Comparison of ENCODE assay signal across 10 cellular contexts in the genomic region with DNA sequence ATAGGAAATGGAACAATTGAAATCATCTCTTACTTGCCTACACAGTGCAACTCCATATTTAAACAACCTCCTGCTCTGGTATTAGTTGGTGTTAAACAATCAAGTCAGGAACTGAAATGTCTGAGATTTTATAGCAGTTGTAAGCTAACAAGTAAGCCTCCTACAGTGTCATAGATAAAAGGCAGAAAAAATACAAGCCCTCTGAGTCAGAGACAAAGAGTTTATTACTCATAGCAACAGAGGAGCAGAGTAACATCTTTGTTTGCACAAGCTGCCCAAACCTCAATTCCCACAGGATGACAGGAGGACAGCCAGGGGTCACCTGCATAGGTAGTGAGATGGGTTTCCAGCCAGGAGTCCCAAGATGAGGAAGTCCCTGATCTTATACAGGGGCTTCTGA.
DNase-seq lines count a peak whose midpoint lies in the region; ATAC-seq and TF ChIP-seq lines count a peak whose summit lies in the region.
"Had no signal": no experiment of that assay in that cellular context is flagged by ENCODE, and none has a peak within 500 bp of the region (broad histone marks: within the 10 kb centered on the region; RNA-seq: fewer than 3 reads in every experiment).

No MANE protein-coding gene starts in this region.

- ATAC-seq in activated CD8-positive, alpha-beta memory T cell treated with anti-CD3 and anti-CD28 coated beads, Interleukin-2, amount 10 ng/mL, durations not matched to agents 7 days and 5 days: no peak
- no peak for ATAC-seq in HG02571 (IDR thresholded peaks at IDR 0.05; ENCODE audit: unreplicated experiment)
- ATAC-seq: T-helper 17 cell had no signal

- DNase-seq in COLO829 (ENCODE audit: low spot score): peak; percentile 84
- DNase-seq in cardiac fibroblast (ENCODE audit: low read depth in 2 of 2): peak; percentile 90 to 92
- DNase-seq in nephron progenitor cell: no peak
- no peak for DNase-seq in coronary artery (ENCODE audit: low spot score)
- no peak for DNase-seq in activated naive CD8-positive, alpha-beta T cell treated with anti-CD3 and anti-CD28 coated beads for 36 hours
- no peak for DNase-seq in activated CD8-positive, alpha-beta memory T cell treated with anti-CD3 and anti-CD28 coated beads, Interleukin-2, amount 10 ng/mL, durations not matched to agents 7 days and 5 days
- DNase-seq: stimulated activated CD4-positive, alpha-beta T cell treated with anti-CD3 and anti-CD28 coated beads, Interleukin-15, amount 100 ng/mL, for 24 hours; T-helper 17 cell had no signal

- H3K27ac Mint-ChIP-seq in nephron progenitor cell: peak overlapping the region; percentile 87
- no peak overlapping the region for H3K27ac Mint-ChIP-seq in activated naive CD8-positive, alpha-beta T cell treated with anti-CD3 and anti-CD28 coated beads for 36 hours
- H3K27ac Mint-ChIP-seq in activated CD8-positive, alpha-beta memory T cell treated with anti-CD3 and anti-CD28 coated beads, Interleukin-2, amount 10 ng/mL, durations not matched to agents 7 days and 5 days: no peak overlapping the region
- H3K27ac Mint-ChIP-seq: T-helper 17 cell had no signal

- H3K27ac ChIP-seq in HUES48 (ENCODE audit: low read depth, low read length) (peak overlapping the region; percentile 32), coronary artery (no peak overlapping the region)

- no peak for TF ChIP-seq CTCF in cardiac fibroblast (IDR thresholded peaks at IDR 0.05; ENCODE audit: low read depth, low read length)
- TF ChIP-seq CTCF in nephron progenitor cell (IDR thresholded peaks at IDR 0.05): no peak
- no peak for TF ChIP-seq CTCF in coronary artery (IDR thresholded peaks at IDR 0.05)

- H3K4me1 ChIP-seq in HUES48 (ENCODE audit: control insufficient read depth, insufficient read depth, low read length): peaks cover 12% of the 10 kb centered on the region; the same call in 1 of the 2 replicates

- no peaks in the 10 kb centered on the region for H3K36me3 ChIP-seq in HUES48 (ENCODE audit: control insufficient read depth, insufficient read depth, low read length)

- no peaks in the 10 kb centered on the region for H3K27me3 ChIP-seq in HUES48 (ENCODE audit: control insufficient read depth, insufficient read depth, low read length)

- H3K9ac ChIP-seq in HUES48 (ENCODE audit: low read depth, low read length): no peak overlapping the region

- peaks cover 47% of the 10 kb centered on the region for H3K4me1 Mint-ChIP-seq in nephron progenitor cell
- H3K4me1 Mint-ChIP-seq in activated naive CD8-positive, alpha-beta T cell treated with anti-CD3 and anti-CD28 coated beads for 36 hours: no peaks in the 10 kb centered on the region
- no peaks in the 10 kb centered on the region for H3K4me1 Mint-ChIP-seq in activated CD8-positive, alpha-beta memory T cell treated with anti-CD3 and anti-CD28 coated beads, Interleukin-2, amount 10 ng/mL, durations not matched to agents 7 days and 5 days
- H3K4me1 Mint-ChIP-seq: T-helper 17 cell had no signal

- H3K9me3 Mint-ChIP-seq in nephron progenitor cell: no peaks in the 10 kb centered on the region
- no peaks in the 10 kb centered on the region for H3K9me3 Mint-ChIP-seq in activated naive CD8-positive, alpha-beta T cell treated with anti-CD3 and anti-CD28 coated beads for 36 hours
- no peaks in the 10 kb centered on the region for H3K9me3 Mint-ChIP-seq in activated CD8-positive, alpha-beta memory T cell treated with anti-CD3 and anti-CD28 coated beads, Interleukin-2, amount 10 ng/mL, durations not matched to agents 7 days and 5 days (ENCODE audit: low read depth)

- H3K4me3 Mint-ChIP-seq in nephron progenitor cell: no peak overlapping the region
- H3K4me3 Mint-ChIP-seq in activated naive CD8-positive, alpha-beta T cell treated with anti-CD3 and anti-CD28 coated beads for 36 hours: no peak overlapping the region
- H3K4me3 Mint-ChIP-seq in activated CD8-positive, alpha-beta memory T cell treated with anti-CD3 and anti-CD28 coated beads, Interleukin-2, amount 10 ng/mL, durations not matched to agents 7 days and 5 days: no peak overlapping the region
- H3K4me3 Mint-ChIP-seq: T-helper 17 cell had no signal

- H3K9me3 ChIP-seq in HUES48 (ENCODE audit: control insufficient read depth, insufficient read depth, low read length): no peaks in the 10 kb centered on the region

- CTCF ChIA-PET in activated CD8-positive, alpha-beta memory T cell treated with anti-CD3 and anti-CD28 coated beads, Interleukin-2, amount 10 ng/mL, durations not matched to agents 7 days and 5 days (lab: Charles Lee): no interaction called here

- no peaks in the 10 kb centered on the region for H3K27me3 Mint-ChIP-seq in nephron progenitor cell (ENCODE audit: low read depth, poor library complexity)
- H3K27me3 Mint-ChIP-seq in activated naive CD8-positive, alpha-beta T cell treated with anti-CD3 and anti-CD28 coated beads for 36 hours: no peaks in the 10 kb centered on the region
- no peaks in the 10 kb centered on the region for H3K27me3 Mint-ChIP-seq in activated CD8-positive, alpha-beta memory T cell treated with anti-CD3 and anti-CD28 coated beads, Interleukin-2, amount 10 ng/mL, durations not matched to agents 7 days and 5 days
- H3K27me3 Mint-ChIP-seq: T-helper 17 cell had no signal

- H3K36me3 Mint-ChIP-seq in nephron progenitor cell (ENCODE audit: low read depth): no peaks in the 10 kb centered on the region
- no peaks in the 10 kb centered on the region for H3K36me3 Mint-ChIP-seq in activated naive CD8-positive, alpha-beta T cell treated with anti-CD3 and anti-CD28 coated beads for 36 hours
- no peaks in the 10 kb centered on the region for H3K36me3 Mint-ChIP-seq in activated CD8-positive, alpha-beta memory T cell treated with anti-CD3 and anti-CD28 coated beads, Interleukin-2, amount 10 ng/mL, durations not matched to agents 7 days and 5 days

- H3K4me3 ChIP-seq in HUES48 (ENCODE audit: low read depth, low read length) (no peak overlapping the region), cardiac fibroblast (replicated peaks in 1 of 2; ENCODE audit: low read depth in 2 of 2, low read length in 2 of 2) (no peak overlapping the region), coronary artery (no peak overlapping the region)

Comparison
In these comparisons a context has a peak if more than half of its experiments do, and no peak if none do; other contexts are left out.
1. DNase-seq: peak in COLO829 (single experiment) and cardiac fibroblast (2 of 2); none in nephron progenitor cell (single experiment), coronary artery (single experiment), activated naive CD8-positive, alpha-beta T cell treated with anti-CD3 and anti-CD28 coated beads for 36 hours (single experiment) and activated CD8-positive, alpha-beta memory T cell treated with anti-CD3 and anti-CD28 coated beads, Interleukin-2, amount 10 ng/mL, durations not matched to agents 7 days and 5 days (single experiment).